Comparison of ENCODE assay signal across 1 cellular context in genomic region chr16:87661561-87661960, GRCh38.
TF ChIP-seq lines count a peak whose summit lies in the region.

No MANE protein-coding gene starts in this region.

TF ChIP-seq in HepG2, 621 proteins besides CTCF, POLR2A, EP300 and RAD21 (continued from another document and continues in another):
- TF ChIP-seq ZNF704 (CRISPR knock-in tag; IDR thresholded peaks at IDR 0.05; ENCODE audit: borderline replicate concordance) (no peak), GATA4 (IDR thresholded peaks at IDR 0.05; ENCODE audit: borderline replicate concordance, low read depth) (no peak), TMF1 (CRISPR knock-in tag; IDR thresholded peaks at IDR 0.05; ENCODE audit: low read depth) (no peak), PREB (CRISPR knock-in tag; IDR thresholded peaks at IDR 0.05) (no peak), GZF1 (CRISPR knock-in tag; IDR thresholded peaks at IDR 0.05) (0 out of 2 replicates have a peak, but pooled peaks have one; percentile 43), CEBPB (IDR thresholded peaks at IDR 0.05; ENCODE audit: borderline replicate concordance, low read depth, low read length) (no peak), ZNF770 (CRISPR knock-in tag; IDR thresholded peaks at IDR 0.05) (no peak), ZNF597 (CRISPR knock-in tag; IDR thresholded peaks at IDR 0.05) (no peak), JUN (CRISPR knock-in tag; IDR thresholded peaks at IDR 0.05) (no peak), ZNF44 (CRISPR knock-in tag; IDR thresholded peaks at IDR 0.05) (no peak), ZEB1 (IDR thresholded peaks at IDR 0.05; ENCODE audit: insufficient replicate concordance, low read depth) (no peak), XBP1 (CRISPR knock-in tag; IDR thresholded peaks at IDR 0.05) (no peak), MTF1 (CRISPR knock-in tag; IDR thresholded peaks at IDR 0.05) (no peak; the same call in 1 of the 2 replicates), SKIL (CRISPR knock-in tag; IDR thresholded peaks at IDR 0.05; ENCODE audit: borderline replicate concordance) (0 out of 2 replicates have a peak, but pooled peaks have one; percentile 27), PRMT3 (CRISPR knock-in tag; IDR thresholded peaks at IDR 0.05; ENCODE audit: borderline replicate concordance, low read depth) (no peak), TBP (CRISPR knock-in tag; IDR thresholded peaks at IDR 0.05) (no peak), HES4 (CRISPR knock-in tag; IDR thresholded peaks at IDR 0.05; ENCODE audit: borderline replicate concordance) (peak; percentile 68; the same call in 1 of the 2 replicates), ZUFSP (CRISPR knock-in tag; IDR thresholded peaks at IDR 0.05; ENCODE audit: borderline replicate concordance) (no peak), REXO4 (CRISPR knock-in tag; IDR thresholded peaks at IDR 0.05; ENCODE audit: borderline replicate concordance) (no peak), POLR2G (IDR thresholded peaks at IDR 0.05; ENCODE audit: low read depth, low read length) (no peak), SNRNP70 (IDR thresholded peaks at IDR 0.05; ENCODE audit: low read depth, low read length) (no peak), ZXDC (CRISPR knock-in tag; IDR thresholded peaks at IDR 0.05) (no peak), PLSCR1 (CRISPR knock-in tag; IDR thresholded peaks at IDR 0.05; ENCODE audit: borderline replicate concordance) (no peak), ZNF446 (CRISPR knock-in tag; IDR thresholded peaks at IDR 0.05) (no peak; the same call in 1 of the 2 replicates), ERF (CRISPR knock-in tag; IDR thresholded peaks at IDR 0.05) (peak; percentile 85), ZNF431 (CRISPR knock-in tag; IDR thresholded peaks at IDR 0.05; ENCODE audit: borderline replicate concordance, low read depth) (no peak), MED1 (CRISPR knock-in tag; IDR thresholded peaks at IDR 0.05) (peak; percentile 54), SRSF1 (optimal IDR thresholded peaks at IDR 0.05; ENCODE audit: low read depth, low read length) (no peak), THAP8 (CRISPR knock-in tag; IDR thresholded peaks at IDR 0.05; ENCODE audit: borderline replicate concordance) (no peak), RFX3 (CRISPR knock-in tag; IDR thresholded peaks at IDR 0.05) (no peak), MXI1 (IDR thresholded peaks at IDR 0.05; ENCODE audit: borderline replicate concordance, low read depth, low read length) (no peak), DR1 (CRISPR knock-in tag; IDR thresholded peaks at IDR 0.05) (no peak), TERF1 (CRISPR knock-in tag; IDR thresholded peaks at IDR 0.05) (no peak), ONECUT2 (CRISPR knock-in tag; IDR thresholded peaks at IDR 0.05) (no peak), ZKSCAN5 (CRISPR knock-in tag; IDR thresholded peaks at IDR 0.05) (no peak), ZNF605 (CRISPR knock-in tag; IDR thresholded peaks at IDR 0.05) (0 out of 2 replicates have a peak, but pooled peaks have one; percentile 39), XRCC5 (optimal IDR thresholded peaks at IDR 0.05; ENCODE audit: low read length) (peak; percentile 20), RBM22 (optimal IDR thresholded peaks at IDR 0.05; ENCODE audit: low read length) (no peak), ZNF710 (CRISPR knock-in tag; IDR thresholded peaks at IDR 0.05; ENCODE audit: borderline replicate concordance) (no peak), PRDM4 (CRISPR knock-in tag; IDR thresholded peaks at IDR 0.05; ENCODE audit: borderline replicate concordance) (0 out of 2 replicates have a peak, but pooled peaks have one; percentile 91), NFIC (IDR thresholded peaks at IDR 0.05; ENCODE audit: low read length) (no peak), SP1 (IDR thresholded peaks at IDR 0.05) (no peak), SP1 (CRISPR knock-in tag; IDR thresholded peaks at IDR 0.05) (no peak), ZBTB8A (CRISPR knock-in tag; IDR thresholded peaks at IDR 0.05; ENCODE audit: borderline replicate concordance, low read depth) (no peak)
